Comparison of ENCODE assay signal across 21 cellular contexts in genomic region chr7:155846936-155847335, GRCh38. TPM values are rescaled to one million over a fixed set of nuclear protein-coding genes. Genes with fewer than 3 reads are reported as not detected.
DNase-seq lines count a peak whose midpoint lies in the region; ATAC-seq, FAIRE-seq and TF ChIP-seq lines count a peak whose summit lies in the region.
"Had no signal": no experiment of that assay in that cellular context is flagged by ENCODE, and none has a peak within 500 bp of the region (broad histone marks: within the 10 kb centered on the region; RNA-seq: fewer than 3 reads in every experiment).

No MANE protein-coding gene starts in this region.

- peak in 2 of 3 donors; percentile 16 to 29 for DNase-seq in right lobe of liver
- DNase-seq in HepG2 (ENCODE audit: low spot score), result no peak
- peak; percentile 18 for DNase-seq in islet precursor cell
- DNase-seq in sciatic nerve (ENCODE audit: low spot score), result peak; percentile 45
- no peak for DNase-seq in NCI-H1105 (lab: John Stamatoyannopoulos, UW)
- no peak for DNase-seq in HFFc6
- no peak for DNase-seq in SW480 (ENCODE audit: low spot score)
- DNase-seq: C1 segment of cervical spinal cord; Calu3; CD4-positive, alpha-beta memory T cell; COR-L47; DMS53; GF-D8; GOT3; H7; HCEC 1CT had no signal

- no peaks in the 10 kb centered on the region for H4K20me1 ChIP-seq in HepG2 (ENCODE audit: insufficient read depth, low read length)

- H3K9me3 ChIP-seq in right lobe of liver, result no peaks in the 10 kb centered on the region
- no peaks in the 10 kb centered on the region for H3K9me3 ChIP-seq in HepG2 (ENCODE audit: low read length)

- no peaks in the 10 kb centered on the region for H3K4me1 Mint-ChIP-seq in HFFc6 (ENCODE audit: low read depth)
- H3K4me1 Mint-ChIP-seq: CD4-positive, alpha-beta memory T cell had no signal

- H3K27ac Mint-ChIP-seq in HFFc6, result no peak overlapping the region
- H3K27ac Mint-ChIP-seq: CD4-positive, alpha-beta memory T cell had no signal

- no peak overlapping the region for H3K4me3 Mint-ChIP-seq in HFFc6
- H3K4me3 Mint-ChIP-seq: CD4-positive, alpha-beta memory T cell had no signal

- H3K27me3 Mint-ChIP-seq in HFFc6 (ENCODE audit: insufficient read depth), result peaks cover 3% of the 10 kb centered on the region; the same call in 1 of the 2 replicates

- CTCF ChIA-PET in HepG2 (lab: Yijun Ruan, JAX; ENCODE audit: low intra/inter-chr PET ratio, low total read pairs), result no interaction called here

- no peak overlapping the region for H2AFZ ChIP-seq in HepG2 (ENCODE audit: low read length)

- no peak overlapping the region for H3K4me2 ChIP-seq in HepG2 (ENCODE audit: low read depth, low read length)

- in situ Hi-C loops in HepG2 (cut with HindIII; ENCODE audit: extremely low pct_ligation_motif_present, low pct_unique_long_range_greater_than_20kb), result no loop called here

- TF ChIP-seq POLR2A in right lobe of liver (IDR thresholded peaks at IDR 0.05), result no peak
- no peak for TF ChIP-seq POLR2A in HepG2 (IDR thresholded peaks at IDR 0.05; ENCODE audit: insufficient read depth in 1 of 2, low read depth in 2 of 2, low read length in 2 of 2)

- H3K79me2 ChIP-seq in HepG2 (ENCODE audit: insufficient read depth, low read length), result no peaks in the 10 kb centered on the region

- ATAC-seq in right lobe of liver (no peak), HepG2 (no peak), sciatic nerve (no peak)

- TF ChIP-seq CTCF in right lobe of liver (IDR thresholded peaks at IDR 0.05), result no peak
- no peak for TF ChIP-seq CTCF in HepG2 (CRISPR knock-in tag; IDR thresholded peaks at IDR 0.05)
- TF ChIP-seq CTCF in HFFc6 (IDR thresholded peaks at IDR 0.05), result no peak

- no peaks in the 10 kb centered on the region for H3K36me3 Mint-ChIP-seq in HFFc6 (ENCODE audit: low read depth)
- H3K36me3 Mint-ChIP-seq: CD4-positive, alpha-beta memory T cell had no signal

- no peak for FAIRE-seq in HepG2 (lab: Jason Lieb, UNC)
- FAIRE-seq: GM12891, GM18507 had no signal

- BruUV-seq in HepG2 (replicated peaks; lab: Mats Ljungman, UMichigan), result no TSS peak

- 62% methylated on average over 12 of the region's 15 CpGs for WGBS in right lobe of liver (ENCODE audit: insufficient coverage, low coverage, low lambda C conversion rate, missing lambda C conversion rate)
- WGBS in HepG2 (ENCODE audit: low lambda C conversion rate), result 25% methylated on average over 15 of the region's 15 CpGs

- POLR2A ChIA-PET in HepG2 (lab: Yijun Ruan, JAX), result no interaction called here

- H3K9me3 Mint-ChIP-seq in HFFc6, result peaks cover 8% of the 10 kb centered on the region; the same call in 1 of the 2 replicates
- H3K9me3 Mint-ChIP-seq: CD4-positive, alpha-beta memory T cell had no signal

- intact Hi-C loops in right lobe of liver (cut with DNase I), result no loop called here
- intact Hi-C loops in HepG2 (cut with micrococcal nuclease; ENCODE audit: unreplicated experiment), result no loop called here
- intact Hi-C loops in sciatic nerve (cut with DNase I), result no loop called here

- TF ChIP-seq EP300 in HepG2 (IDR thresholded peaks at IDR 0.05; ENCODE audit: low read depth in 2 of 2, low read length in 2 of 2) (no peak), HepG2 (CRISPR knock-in tag; IDR thresholded peaks at IDR 0.05; ENCODE audit: borderline replicate concordance) (no peak)

- no peak overlapping the region for H3K4me3 ChIP-seq in right lobe of liver
- no peak overlapping the region for H3K4me3 ChIP-seq in HepG2 (replicated peaks in 1 of 3; ENCODE audit: insufficient read depth in 1 of 3, low read depth in 2 of 3, low read length in 3 of 3)

- no peak overlapping the region for H3K9ac ChIP-seq in HepG2 (ENCODE audit: insufficient read depth, low read depth, low read length)

- H3K27me3 ChIP-seq in right lobe of liver, result no peaks in the 10 kb centered on the region
- peaks cover 6 to 82% of the 10 kb centered on the region in 2 experiments for H3K27me3 ChIP-seq in HepG2 (ENCODE audit: control insufficient read depth in 1 of 2, insufficient read depth in 2 of 2, low read length in 2 of 2)

- H3K4me1 ChIP-seq in right lobe of liver (peaks cover 0 to 4% (median 0%) of the 10 kb centered on the region in 4 donors), HepG2 (ENCODE audit: insufficient read depth, low read length) (peaks cover 15% of the 10 kb centered on the region)

- no peaks in the 10 kb centered on the region for H3K36me3 ChIP-seq in right lobe of liver
- no peaks in the 10 kb centered on the region for H3K36me3 ChIP-seq in HepG2 (replicated peaks in 1 of 2; ENCODE audit: control insufficient read depth in 1 of 2, insufficient read depth in 2 of 2, low read length in 2 of 2)

- TF ChIP-seq RAD21 in HepG2 (CRISPR knock-in tag; IDR thresholded peaks at IDR 0.05), result no peak

- H3K27ac ChIP-seq in right lobe of liver (no peak overlapping the region), HepG2 (ENCODE audit: extremely low read length, insufficient read depth, low read length) (no peak overlapping the region)

TF ChIP-seq in HepG2, 621 proteins besides CTCF, POLR2A, EP300 and RAD21 (continues in another document):
- TF ChIP-seq LBX2 (CRISPR knock-in tag; IDR thresholded peaks at IDR 0.05; ENCODE audit: borderline replicate concordance), result no peak
- no peak for TF ChIP-seq NFAT5 (CRISPR knock-in tag; IDR thresholded peaks at IDR 0.05)
- no peak for TF ChIP-seq PPARG (CRISPR knock-in tag; conservative IDR thresholded peaks at IDR 0.05)
- no peak for TF ChIP-seq ZNF577 (CRISPR knock-in tag; IDR thresholded peaks at IDR 0.05; ENCODE audit: borderline replicate concordance, low read depth)
- no peak for TF ChIP-seq CHD2 (IDR thresholded peaks at IDR 0.05; ENCODE audit: low read depth, low read length)
- TF ChIP-seq NR2F1 (CRISPR knock-in tag; IDR thresholded peaks at IDR 0.05), result no peak

RNA-seq across cellular contexts. Expression of gene SHH, which starts 34.7 kb away (rescaled TPM):
- total RNA-seq in right lobe of liver, result 10 to 100 TPM in 4 of 6 experiments, 1 to 10 TPM in 2; 6.8 to 18.6 (median 12.4) TPM
- 1.7 and 1.9 TPM in 2 replicates for total RNA-seq in HepG2 (2016; rRNA removed; fragmentation: Illumina TruSeq; extraction: Trizol)
- total RNA-seq in HepG2 (2016; cell fraction: cytosol; rRNA removed; fragmentation: Illumina TruSeq; extraction: Trizol; ENCODE audit: low read depth), result 0.10 and 0.53 TPM in 2 replicates
- 1.3 and 2.2 TPM in 2 replicates for total RNA-seq in HepG2 (2016; cell fraction: insoluble cytoplasmic fraction; rRNA removed; fragmentation: Illumina TruSeq; extraction: Trizol)
- total RNA-seq in HepG2 (2016; cell fraction: membrane; rRNA removed; fragmentation: Illumina TruSeq; extraction: Trizol), result 0.80 and 1.6 TPM in 2 replicates
- 1.3 TPM in 2 replicates for total RNA-seq in HepG2 (2016; cell fraction: nucleus; rRNA removed; fragmentation: Illumina TruSeq; extraction: Trizol)
- 3.4 and 4.9 TPM in 2 replicates for polyA plus RNA-seq in HepG2 (2011; rRNA removed)
- 1.9 and 3.3 TPM in 2 replicates for polyA plus RNA-seq in HepG2 (2011; cell fraction: cytosol; rRNA removed)
- 12.2 and 16.4 TPM in 2 replicates for polyA plus RNA-seq in HepG2 (2011; cell fraction: nucleus; rRNA removed)
- 3.5 and 6.3 TPM in 2 replicates for polyA plus RNA-seq in HepG2 (2012)
- 0.17 TPM in 2 replicates for polyA plus RNA-seq in HepG2 (2016; cell fraction: cytosol; fragmentation: Illumina TruSeq; extraction: Trizol; ENCODE audit: low read depth)
- polyA plus RNA-seq in HepG2 (2016; cell fraction: insoluble cytoplasmic fraction; fragmentation: Illumina TruSeq; extraction: Trizol; ENCODE audit: low read depth), result 1.8 and 2.1 TPM in 2 replicates
- polyA plus RNA-seq in HepG2 (2016; cell fraction: membrane; fragmentation: Illumina TruSeq; extraction: Trizol; ENCODE audit: low read depth), result 0.12 and 0.47 TPM in 2 replicates
- 3.9 and 4.1 TPM in 2 replicates for polyA plus RNA-seq in HepG2 (2016; cell fraction: nucleus; fragmentation: Illumina TruSeq; extraction: Trizol; ENCODE audit: insufficient read depth, low read depth)
- polyA minus RNA-seq in HepG2 (2011; rRNA and poly(A)+ RNA removed; ENCODE audit: low replicate concordance), result 9.0 TPM in 1 of 2 replicates, not detected in the other
- polyA minus RNA-seq in HepG2 (2011; cell fraction: cytosol; rRNA and poly(A)+ RNA removed), result 4.0 and 5.5 TPM in 2 replicates
- 4.5 and 5.2 TPM in 2 replicates for polyA minus RNA-seq in HepG2 (2011; cell fraction: nucleus; rRNA and poly(A)+ RNA removed)
- 16.7 TPM for total RNA-seq in sciatic nerve
- total RNA-seq in HFFc6 (2021; fragmentation: NEBNext Ultra II Directional; extraction: Animal tissue kit (Norgen Biotek cat#: 25700)), result not detected
- total RNA-seq: A673; CD4-positive, alpha-beta memory T cell; G401 had no signal
- polyA plus RNA-seq: BJ had no signal

Comparison
In these comparisons a context has a peak if more than half of its experiments do, and no peak if none do; other contexts are left out.
1. DNase-seq: peak in right lobe of liver (2 of 3), islet precursor cell (single experiment) and sciatic nerve (single experiment); none in HepG2 (single experiment), NCI-H1105 (single experiment), HFFc6 (single experiment) and SW480 (single experiment).